ENCODE assay signal across 7 cellular contexts in the genomic region with DNA sequence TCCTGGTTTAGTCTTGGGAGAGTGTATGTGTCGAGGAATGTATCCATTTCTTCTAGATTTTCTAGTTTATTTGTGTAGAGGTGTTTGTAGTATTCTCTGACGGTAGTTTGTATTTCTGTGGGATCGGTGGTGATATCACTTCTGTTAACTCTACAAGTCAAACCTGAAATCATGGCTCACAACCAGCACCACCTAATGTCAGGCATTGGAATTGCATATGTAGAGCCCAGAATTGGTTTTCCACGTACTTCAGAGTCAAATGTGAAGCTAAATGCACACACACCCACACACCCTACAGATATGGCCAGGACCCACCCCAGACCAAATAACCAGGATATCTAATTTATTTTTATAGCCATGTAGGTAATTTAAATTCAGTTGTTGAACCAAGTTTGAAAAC.
DNase-seq lines count a peak whose midpoint lies in the region; ATAC-seq and TF ChIP-seq lines count a peak whose summit lies in the region.
"Not testable (repeated sequence)": the region's sequence is repeated elsewhere in the genome, so short reads cannot be mapped to it uniquely, and the experiment has no call there.

No MANE protein-coding gene starts in this region.

- not testable (repeated sequence) for TF ChIP-seq POLR2A in heart left ventricle (IDR thresholded peaks at IDR 0.05)

- H3F3A ChIP-seq in MM.1S (ENCODE audit: insufficient read depth, low read length); PC-9 (ENCODE audit: insufficient read depth, low read depth): not testable (repeated sequence)

- POLR2A ChIA-PET in PC-9 (lab: Charles Lee; ENCODE audit: unreplicated experiment): not testable (repeated sequence)

- not testable (repeated sequence) for H3K4me1 Mint-ChIP-seq in brain

- not testable (repeated sequence) for H3K27ac ChIP-seq in MM.1S (ENCODE audit: low read length); PC-9; heart left ventricle

- not testable (repeated sequence) for H3K4me1 ChIP-seq in MM.1S (ENCODE audit: low read length); PC-9 (replicated peaks; ENCODE audit: insufficient read depth); heart left ventricle; mucosa of descending colon (ENCODE audit: low read depth)

- not testable (repeated sequence) for H3K36me3 ChIP-seq in MM.1S (replicated peaks; ENCODE audit: insufficient read depth, low read length); PC-9 (ENCODE audit: low read depth); heart left ventricle; mucosa of descending colon (ENCODE audit: low read depth)

- BruUV-seq in PC-9 (replicated peaks; lab: Mats Ljungman, UMichigan): not testable (repeated sequence)

- H3K9me2 ChIP-seq in MM.1S (replicated peaks; ENCODE audit: insufficient read depth, low read length); PC-9 (ENCODE audit: insufficient read depth): not testable (repeated sequence)

- not testable (repeated sequence) for H3K36me3 Mint-ChIP-seq in brain

- H3K4me3 Mint-ChIP-seq in brain: not testable (repeated sequence)

- H3K27me3 Mint-ChIP-seq in brain: not testable (repeated sequence)

- H3K4me2 ChIP-seq in MM.1S (ENCODE audit: low read depth, low read length); PC-9: not testable (repeated sequence)

- not testable (repeated sequence) for H3K4me3 ChIP-seq in GM12864 (ENCODE audit: low read depth, low read length); MM.1S (ENCODE audit: low read length); PC-9; heart left ventricle; mucosa of descending colon

- not testable (repeated sequence) for H3K9me3 Mint-ChIP-seq in brain

- H3K27me3 ChIP-seq in MM.1S (replicated peaks; ENCODE audit: insufficient read depth, low read length); PC-9 (ENCODE audit: insufficient read depth, low read depth); heart left ventricle: not testable (repeated sequence)

- not testable (repeated sequence) for H4K20me1 ChIP-seq in MM.1S (ENCODE audit: insufficient read depth, low read length); PC-9 (ENCODE audit: insufficient read depth)

- not testable (repeated sequence) for H3K27ac Mint-ChIP-seq in brain

- DNase-seq in GM12864 (ENCODE audit: low read depth); PC-9; heart left ventricle: not testable (repeated sequence)
- DNase-seq in MM.1S (peak; percentile 10), mucosa of descending colon (peak in 1 of 3 donors; percentile 51)

- CTCF ChIA-PET in PC-9 (lab: Charles Lee): not testable (repeated sequence)

- intact Hi-C loops in PC-9 (cut with micrococcal nuclease; ENCODE audit: unreplicated experiment); heart left ventricle (cut with DNase I); mucosa of descending colon (cut with DNase I, micrococcal nuclease): not testable (repeated sequence)

- TF ChIP-seq CTCF in GM12864 (IDR thresholded peaks at IDR 0.05; ENCODE audit: low read depth, low read length, missing control alignments): peak; percentile 30
- peak; percentile 25 for TF ChIP-seq CTCF in MM.1S (IDR thresholded peaks at IDR 0.05; ENCODE audit: low read length)
- peak; percentile 45 for TF ChIP-seq CTCF in PC-9 (conservative IDR thresholded peaks at IDR 0.05)
- peak; percentile 12 to 34 for TF ChIP-seq CTCF in brain (conservative IDR thresholded peaks at IDR 0.05)
- peak in 9 of 12 donors; percentile 6 to 37 (median 28) for TF ChIP-seq CTCF in heart left ventricle (IDR thresholded peaks at IDR 0.05)
- TF ChIP-seq CTCF in mucosa of descending colon (IDR thresholded peaks at IDR 0.05): not testable (repeated sequence)

- ATAC-seq in GM21786 (IDR thresholded peaks at IDR 0.05; ENCODE audit: unreplicated experiment): peak; percentile 77
- not testable (repeated sequence) for ATAC-seq in heart left ventricle
- ATAC-seq in mucosa of descending colon: peak; percentile 61

- not testable (repeated sequence) for H2AFZ ChIP-seq in MM.1S (ENCODE audit: low read length); PC-9

- 30 to 51% (median 36%) methylated on average over 4 of the region's 4 CpGs for WGBS in heart left ventricle, 4 donors

- H3K9ac ChIP-seq in MM.1S (ENCODE audit: low read length): not testable (repeated sequence)

- H3K9me3 ChIP-seq in MM.1S (replicated peaks; ENCODE audit: insufficient read depth, low read length); PC-9 (ENCODE audit: insufficient read depth, low read depth); heart left ventricle; mucosa of descending colon: not testable (repeated sequence)

- H3K79me2 ChIP-seq in MM.1S (ENCODE audit: low read length); PC-9 (ENCODE audit: low read depth): not testable (repeated sequence)
